22 cellular contexts compared by ENCODE assay signal in genomic region chr16:55605756-55606155, GRCh38. TPM values are rescaled to one million over a fixed set of nuclear protein-coding genes. Genes with fewer than 3 reads are reported as not detected.
DNase-seq lines count a peak whose midpoint lies in the region; ATAC-seq, FAIRE-seq and TF ChIP-seq lines count a peak whose summit lies in the region.
"Had no signal": no experiment of that assay in that cellular context is flagged by ENCODE, and none has a peak within 500 bp of the region (broad histone marks: within the 10 kb centered on the region; RNA-seq: fewer than 3 reads in every experiment).

No MANE protein-coding gene starts in this region.

- H3K9ac ChIP-seq in SK-N-SH, result no peak overlapping the region

- H3K4me1 Mint-ChIP-seq in natural killer cell, result no peaks in the 10 kb centered on the region
- H3K4me1 Mint-ChIP-seq: CD8-positive, alpha-beta memory T cell; H9 had no signal

- DNase-seq in SK-N-SH (peak; percentile 22), GM04504 (ENCODE audit: low read depth) (peak; percentile 18), bronchial epithelial cell (ENCODE audit: low read depth) (peak; percentile 24), retinal pigment epithelial cell (ENCODE audit: low read depth) (peak; percentile 54), natural killer cell (no peak), body of pancreas (no peak), ovary (no peak)
- DNase-seq: 8988T; C1 segment of cervical spinal cord; CD8-positive, alpha-beta memory T cell; H9; IMR-90; NCI-H1092 treated with DMSO at 0.1 percent for 48 hours; NCI-H146; NCI-H2029 treated with DMSO at 0.1 percent for 48 hours; NCI-H2171; NCI-H526; Peyer's patch had no signal

- no peak for FAIRE-seq in bronchial epithelial cell (lab: Jason Lieb, UNC)
- FAIRE-seq: D721Med, HTR-8/SVneo had no signal

- TF ChIP-seq EP300 in SK-N-SH (IDR thresholded peaks at IDR 0.05; ENCODE audit: borderline replicate concordance in 1 of 2, low read depth in 1 of 2, low read length in 1 of 2) (no peak), ovary (IDR thresholded peaks at IDR 0.05) (no peak)

- H3K36me3 ChIP-seq in SK-N-SH (replicated peaks in 1 of 2; ENCODE audit: control insufficient read depth in 1 of 2, insufficient read depth in 2 of 2, low read length in 1 of 2), result no peaks in the 10 kb centered on the region
- H3K36me3 ChIP-seq in bronchial epithelial cell (ENCODE audit: control insufficient read depth, insufficient read depth, low read length), result no peaks in the 10 kb centered on the region
- H3K36me3 ChIP-seq in body of pancreas (replicated peaks in 1 of 2; ENCODE audit: insufficient read depth in 1 of 2, low read depth in 2 of 2), result no peaks in the 10 kb centered on the region
- no peaks in the 10 kb centered on the region for H3K36me3 ChIP-seq in ovary
- H3K36me3 ChIP-seq: Peyer's patch had no signal

- POLR2A ChIA-PET in SK-N-SH (lab: Yijun Ruan, JAX), result no interaction called here

- H4K20me1 ChIP-seq in SK-N-SH (ENCODE audit: insufficient read depth), result no peaks in the 10 kb centered on the region

- H3K79me2 ChIP-seq in SK-N-SH (ENCODE audit: insufficient read depth), result no peaks in the 10 kb centered on the region

- H3K9me2 ChIP-seq in SK-N-SH, result no peaks in the 10 kb centered on the region

- CTCF ChIA-PET in SK-N-SH (lab: Yijun Ruan, JAX), result no interaction called here

- intact Hi-C loops in natural killer cell (cut with micrococcal nuclease) (no loop called here), body of pancreas (cut with DNase I) (no loop called here), ovary (cut with DNase I) (no loop called here)

- H3K27ac Mint-ChIP-seq in natural killer cell, result no peak overlapping the region
- H3K27ac Mint-ChIP-seq: CD8-positive, alpha-beta memory T cell; H9 had no signal

- no peaks in the 10 kb centered on the region for H3K36me3 Mint-ChIP-seq in natural killer cell
- H3K36me3 Mint-ChIP-seq: CD8-positive, alpha-beta memory T cell had no signal

- H3K27me3 ChIP-seq in SK-N-SH (ENCODE audit: insufficient read depth) (no peaks in the 10 kb centered on the region), bronchial epithelial cell (ENCODE audit: control insufficient read depth, insufficient read depth, low read length) (no peaks in the 10 kb centered on the region), body of pancreas (no peaks in the 10 kb centered on the region), ovary (no peaks in the 10 kb centered on the region)
- H3K27me3 ChIP-seq: Peyer's patch had no signal

- peak overlapping the region in 1 of 2 experiments; percentile 3; a peak in 1 of 4 replicates for H3K27ac ChIP-seq in SK-N-SH (ENCODE audit: low read depth in 2 of 2, low read length in 1 of 2)
- no peak overlapping the region for H3K27ac ChIP-seq in body of pancreas
- H3K27ac ChIP-seq in ovary, result no peak overlapping the region
- H3K27ac ChIP-seq: Peyer's patch had no signal

- no peak overlapping the region for H2AFZ ChIP-seq in SK-N-SH (ENCODE audit: low read depth)

- no peak overlapping the region for H3K4me3 ChIP-seq in SK-N-SH (ENCODE audit: low read depth in 2 of 2, low read length in 1 of 2)
- H3K4me3 ChIP-seq in bronchial epithelial cell (ENCODE audit: low read depth, low read length), result no peak overlapping the region
- no peak overlapping the region for H3K4me3 ChIP-seq in retinal pigment epithelial cell (ENCODE audit: low read length)
- H3K4me3 ChIP-seq in body of pancreas, result no peak overlapping the region
- no peak overlapping the region for H3K4me3 ChIP-seq in ovary
- H3K4me3 ChIP-seq: Peyer's patch had no signal

- ATAC-seq in SK-N-SH treated with all-trans-retinoic acid at 6 μM for 48 hours, result no peak
- ATAC-seq in natural killer cell, result no peak
- ATAC-seq in body of pancreas, result no peak
- ATAC-seq: Right ventricle myocardium inferior had no signal

- no peak for TF ChIP-seq POLR2A in body of pancreas (IDR thresholded peaks at IDR 0.05)
- no peak for TF ChIP-seq POLR2A in ovary (IDR thresholded peaks at IDR 0.05)

- no peak overlapping the region for H3K4me2 ChIP-seq in SK-N-SH

- peaks cover 2 to 3% of the 10 kb centered on the region in 2 donors for H3K9me3 Mint-ChIP-seq in natural killer cell

- H3K4me1 ChIP-seq in SK-N-SH (ENCODE audit: control insufficient read depth in 1 of 2, insufficient read depth in 2 of 2, low read depth in 1 of 2, low read length in 1 of 2) (peaks cover 0 to 3% of the 10 kb centered on the region in 2 experiments; a peak in 2 of 4 replicates), body of pancreas (no peaks in the 10 kb centered on the region), ovary (ENCODE audit: insufficient read depth) (no peaks in the 10 kb centered on the region)
- H3K4me1 ChIP-seq: Peyer's patch had no signal

- WGBS in SK-N-SH (ENCODE audit: low lambda C conversion rate), result 39% methylated on average over 4 of the region's 4 CpGs
- 24 to 27% methylated on average over 4 of the region's 4 CpGs for WGBS in body of pancreas, 2 donors
- 11 to 30% (median 12%) methylated on average over 4 of the region's 4 CpGs for WGBS in ovary, 3 donors

- peaks cover 0 to 4% of the 10 kb centered on the region in 2 donors for H3K27me3 Mint-ChIP-seq in natural killer cell (ENCODE audit: low read depth in 2 of 2)

- TF ChIP-seq CTCF in SK-N-SH (IDR thresholded peaks at IDR 0.05), result no peak
- no peak for TF ChIP-seq CTCF in bronchial epithelial cell (IDR thresholded peaks at IDR 0.05; ENCODE audit: insufficient read depth, low read length, severe bottlenecking)
- TF ChIP-seq CTCF in retinal pigment epithelial cell (conservative IDR thresholded peaks at IDR 0.05; ENCODE audit: low read depth, low read length), result no peak
- no peak for TF ChIP-seq CTCF in natural killer cell (IDR thresholded peaks at IDR 0.05)
- no peak for TF ChIP-seq CTCF in body of pancreas (IDR thresholded peaks at IDR 0.05)
- no peak for TF ChIP-seq CTCF in ovary (IDR thresholded peaks at IDR 0.05)

- no peak overlapping the region for H3K4me3 Mint-ChIP-seq in natural killer cell
- H3K4me3 Mint-ChIP-seq: CD8-positive, alpha-beta memory T cell; H9 had no signal

- no peak for TF ChIP-seq RAD21 in SK-N-SH (IDR thresholded peaks at IDR 0.05; ENCODE audit: low read length)

- H3F3A ChIP-seq in SK-N-SH (replicated peaks; ENCODE audit: insufficient read depth), result no peaks in the 10 kb centered on the region

- no peaks in the 10 kb centered on the region for H3K9me3 ChIP-seq in SK-N-SH
- no peaks in the 10 kb centered on the region for H3K9me3 ChIP-seq in body of pancreas
- no peaks in the 10 kb centered on the region for H3K9me3 ChIP-seq in ovary
- H3K9me3 ChIP-seq: Peyer's patch had no signal

TF ChIP-seq in SK-N-SH, 30 proteins besides CTCF, POLR2A, EP300 and RAD21 (continues in another document):
- TF ChIP-seq TCF12 (IDR thresholded peaks at IDR 0.05) (no peak), MXI1 (IDR thresholded peaks at IDR 0.05; ENCODE audit: low read depth, low read length) (no peak), ZBTB33 (IDR thresholded peaks at IDR 0.05; ENCODE audit: borderline replicate concordance, low read depth) (no peak)

TF ChIP-seq in SK-N-SH treated with all-trans-retinoic acid at 6 μM for 48 hours, 23 proteins besides CTCF, POLR2A, EP300 and RAD21:
- no peak for TF ChIP-seq GLIS3 (CRISPR knock-in tag; IDR thresholded peaks at IDR 0.05)
- no peak for TF ChIP-seq TSHZ2 (CRISPR knock-in tag; IDR thresholded peaks at IDR 0.05)

RNA-seq across cellular contexts. Expression of gene CAPNS2, which starts 39.3 kb away (rescaled TPM):
- polyA plus RNA-seq in SK-N-SH (2012; rRNA removed) (0.13 and 0.24 TPM in 2 replicates), ovary (not detected)
- 0.07 and 0.10 TPM in 2 replicates for polyA plus RNA-seq in SK-N-SH (2012; cell fraction: cytosol; rRNA removed)
- polyA plus RNA-seq in SK-N-SH (2012; cell fraction: nucleus; rRNA removed), result 0.66 and 1.0 TPM in 2 replicates
- total RNA-seq in bronchial epithelial cell (29.2 and 103 TPM in 2 replicates), natural killer cell (under 1 TPM in 1 of 3 donors, not detected in 2; 0.60 TPM), body of pancreas (1 to 10 TPM in 1 of 2 donors, not detected in 1; 1.0 TPM), ovary (1 to 10 TPM in 2 of 7 donors, under 1 TPM in 3, not detected in 2; 0.53 to 1.4 (median 0.69) TPM)
- total RNA-seq: CD8-positive, alpha-beta memory T cell; H9; Right ventricle myocardium inferior had no signal
- polyA plus RNA-seq: CD8-positive, alpha-beta memory T cell had no signal

RNA-seq across cellular contexts. Expression of gene SLC6A2, which starts 50.0 kb away (rescaled TPM):
- polyA plus RNA-seq in SK-N-SH (2012; rRNA removed), result 3.3 and 12.7 TPM in 2 replicates
- polyA plus RNA-seq in SK-N-SH (2012; cell fraction: cytosol; rRNA removed), result 5.3 and 12.1 TPM in 2 replicates
- 17.7 and 23.1 TPM in 2 replicates for polyA plus RNA-seq in SK-N-SH (2012; cell fraction: nucleus; rRNA removed)
- 0.26 and 0.38 TPM in 2 replicates for total RNA-seq in bronchial epithelial cell
- not detected for total RNA-seq in natural killer cell
- not detected for total RNA-seq in body of pancreas
- under 1 TPM in 4 of 7 donors, not detected in 3; 0.08 to 0.30 (median 0.19) TPM for total RNA-seq in ovary
- polyA plus RNA-seq in ovary, result under 1 TPM; 0.20 to 0.36 TPM
- total RNA-seq: CD8-positive, alpha-beta memory T cell; IMR-90; Peyer's patch; Right ventricle myocardium inferior had no signal
- polyA plus RNA-seq: CD8-positive, alpha-beta memory T cell; IMR-90 had no signal

Comparison
In these comparisons a context has a peak if more than half of its experiments do, and no peak if none do; other contexts are left out.
1. DNase-seq: peak in SK-N-SH (single experiment), GM04504 (single experiment), bronchial epithelial cell (single experiment) and retinal pigment epithelial cell (single experiment); none in natural killer cell (single experiment), body of pancreas (0 of 4) and ovary (0 of 5).
2. RNA of gene CAPNS2, which starts 39.3 kb away (total RNA-seq): 29.2 to 103 TPM in bronchial epithelial cell; 1.0 TPM in body of pancreas, 0.53 to 1.4 TPM in ovary and 0.60 TPM in natural killer cell; every median in the first group is over 10 times any median in the second.